Comparison of ENCODE assay signal across 22 cellular contexts in the genomic region with DNA sequence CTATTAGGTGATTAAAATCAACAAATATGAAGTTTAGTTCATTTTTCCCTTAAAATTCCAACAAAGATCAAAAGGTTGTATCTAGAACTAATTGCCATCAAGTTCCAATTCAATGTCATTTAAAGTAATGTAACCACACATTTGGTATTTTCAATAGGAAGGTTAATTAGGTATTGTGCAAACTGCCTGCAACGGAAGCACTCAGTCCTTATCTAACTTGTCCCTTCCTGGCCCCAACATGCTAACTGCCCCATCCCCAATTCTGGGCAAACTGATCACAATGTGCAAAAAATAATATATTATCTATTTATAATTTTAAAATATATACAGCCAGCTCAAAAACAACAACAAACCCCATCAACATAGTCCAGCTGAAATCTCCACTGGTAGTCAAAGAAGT. TPM values are rescaled to one million over a fixed set of nuclear protein-coding genes. Genes with fewer than 3 reads are reported as not detected.
"Had no signal": no experiment of that assay in that cellular context is flagged by ENCODE, and none has a peak within 500 bp of the region (broad histone marks: within the 10 kb centered on the region; RNA-seq: fewer than 3 reads in every experiment).

No MANE protein-coding gene starts in this region.

- H3K27me3 Mint-ChIP-seq: IgD-negative memory B cell had no signal

- H3K27me3 ChIP-seq: MG63, SJSA1 had no signal

- FAIRE-seq: RCC 7860 had no signal

- H3K27ac ChIP-seq: SJSA1, SK-N-MC had no signal

- H3K4me3 Mint-ChIP-seq: IgD-negative memory B cell had no signal

- H3K27ac Mint-ChIP-seq: IgD-negative memory B cell had no signal

- DNase-seq: Karpas-422, KG1, MG63, NCI-H1092, NCI-H1436, NCI-H187, NCI-H2029, NCI-H2081 treated with DMSO at 0.1 percent for 48 hours, NCI-H2171, NCI-H226, NCI-H446, NCI-H510A, NCI-H524 treated with DMSO at 0.1 percent for 48 hours, NCI-H69, NCI-H774, Right ventricle myocardium superior, RPMI8226, SIG-M5 had no signal

- H3K4me3 ChIP-seq: MG63, SJSA1, SK-N-MC had no signal

- H3K9me3 ChIP-seq: MG63, SJSA1 had no signal

RNA-seq across cellular contexts. Expression of a gene that starts 33.2 kb away (rescaled TPM):
- total RNA-seq: Right ventricle myocardium superior, SJSA1 had no signal
